8 cellular contexts compared by ENCODE assay signal in the genomic region with DNA sequence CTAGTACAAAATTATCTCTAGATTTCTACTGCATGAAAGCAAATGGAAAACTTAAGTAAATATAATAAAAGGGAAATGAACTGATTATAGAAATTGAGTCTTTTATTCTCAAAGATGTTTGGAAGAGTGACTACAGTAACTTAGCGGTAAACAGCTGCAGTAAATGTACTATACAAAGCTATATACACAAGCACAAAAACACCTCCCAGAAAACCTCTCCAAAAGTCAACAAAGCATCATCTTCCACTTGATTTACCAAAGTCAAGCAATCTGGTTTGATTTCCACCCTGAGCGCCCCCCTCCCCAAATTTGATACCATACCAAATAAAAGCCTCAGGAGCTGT. TPM values are rescaled to one million over a fixed set of nuclear protein-coding genes. Genes with fewer than 3 reads are reported as not detected.
DNase-seq lines count a peak whose midpoint lies in the region; ATAC-seq and TF ChIP-seq lines count a peak whose summit lies in the region.

No MANE protein-coding gene starts in this region.

- peaks cover 29% of the 10 kb centered on the region for H3K4me1 ChIP-seq in ACC112 (ENCODE audit: control insufficient read depth, insufficient read depth, low read length, unreplicated experiment)
- H3K4me1 ChIP-seq in iPS-20b (ENCODE audit: insufficient read depth, low read length): peaks cover 13% of the 10 kb centered on the region

- no peaks in the 10 kb centered on the region for H3K27me3 ChIP-seq in ACC112 (ENCODE audit: insufficient read depth, low read length)
- no peaks in the 10 kb centered on the region for H3K27me3 ChIP-seq in iPS-20b (ENCODE audit: insufficient read depth, low read length)

- DNase-seq in HFF-Myc (ENCODE audit: extremely low read depth, low read depth): no peak
- no peak for DNase-seq in WTC11 (ENCODE audit: low spot score)
- DNase-seq in effector CD4-positive, alpha-beta T cell: no peak
- DNase-seq in NK-92 (lab: John Stamatoyannopoulos, UW; ENCODE audit: unreplicated experiment): no peak
- no peak for DNase-seq in 8988T
- no peak for DNase-seq in GM19238 (ENCODE audit: insufficient read length, low spot score)

- peaks cover 72% of the 10 kb centered on the region for H3K79me2 ChIP-seq in ACC112 (ENCODE audit: control insufficient read depth, insufficient read depth, low read length, unreplicated experiment)

- H3K9me3 ChIP-seq in iPS-20b (ENCODE audit: insufficient read depth, low read depth, low read length): no peaks in the 10 kb centered on the region

- peak overlapping the region; percentile 53; the same call in 1 of the 2 replicates for H3K27ac Mint-ChIP-seq in WTC11

- no peak for ATAC-seq in WTC11

- H3K27ac ChIP-seq in ACC112 (ENCODE audit: low read depth, low read length) (peak overlapping the region; percentile 86; the same call in 1 of the 2 replicates), iPS-20b (ENCODE audit: low read length) (no peak overlapping the region)

- no peak overlapping the region; the same call in 1 of the 2 replicates for H3K9ac ChIP-seq in iPS-20b (ENCODE audit: low read depth, low read length)

- no peaks in the 10 kb centered on the region; the same call in 1 of the 2 replicates for H3K9me3 Mint-ChIP-seq in WTC11

- H3K36me3 Mint-ChIP-seq in WTC11: no peaks in the 10 kb centered on the region

- CTCF ChIA-PET in WTC11 (lab: Charles Lee): interaction anchor here (1.0 kb wide), 1 partner anchor 78 kb away, joined by 4 read pairs; no protein-coding TSS in a partner anchor

- peaks cover 18% of the 10 kb centered on the region for H3K4me1 Mint-ChIP-seq in WTC11

- H2AFZ ChIP-seq in ACC112 (ENCODE audit: low read length, unreplicated experiment): no peak overlapping the region

- H3K36me3 ChIP-seq in ACC112 (ENCODE audit: insufficient read depth, low read length) (peaks cover 17% of the 10 kb centered on the region), iPS-20b (ENCODE audit: insufficient read depth, low read depth, low read length) (peaks cover 4% of the 10 kb centered on the region; the same call in 1 of the 2 replicates)

- peaks cover 4% of the 10 kb centered on the region; the same call in 1 of the 2 replicates for H3K27me3 Mint-ChIP-seq in WTC11 (ENCODE audit: low read depth)

- no peak for TF ChIP-seq CTCF in HFF-Myc (IDR thresholded peaks at IDR 0.05; ENCODE audit: low read depth, low read length, missing control alignments)
- no peak for TF ChIP-seq CTCF in WTC11 (IDR thresholded peaks at IDR 0.05)

- peak overlapping the region; percentile 29; the same call in 1 of the 2 replicates for H3K4me3 Mint-ChIP-seq in WTC11

- peak overlapping the region; percentile 93 for H3K4me3 ChIP-seq in ACC112 (ENCODE audit: low read depth, low read length)
- peak overlapping the region; percentile 74 for H3K4me3 ChIP-seq in HFF-Myc (replicated peaks; ENCODE audit: low read depth, low read length)
- H3K4me3 ChIP-seq in iPS-20b (ENCODE audit: low read length): peak overlapping the region; percentile 76

- POLR2A ChIA-PET in WTC11 (lab: Charles Lee): no interaction called here

TF ChIP-seq in WTC11, 78 proteins besides CTCF, POLR2A, EP300 and RAD21 (continues in another document):
- no peak for TF ChIP-seq NFE2L1 (CRISPR knock-in tag; IDR thresholded peaks at IDR 0.05)
- TF ChIP-seq, protein P1, sequence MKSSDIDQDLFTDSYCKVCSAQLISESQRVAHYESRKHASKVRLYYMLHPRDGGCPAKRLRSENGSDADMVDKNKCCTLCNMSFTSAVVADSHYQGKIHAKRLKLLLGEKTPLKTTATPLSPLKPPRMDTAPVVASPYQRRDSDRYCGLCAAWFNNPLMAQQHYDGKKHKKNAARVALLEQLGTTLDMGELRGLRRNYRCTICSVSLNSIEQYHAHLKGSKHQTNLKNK (CRISPR knock-in tag; IDR thresholded peaks at IDR 0.05): no peak
- TF ChIP-seq, protein P2, sequence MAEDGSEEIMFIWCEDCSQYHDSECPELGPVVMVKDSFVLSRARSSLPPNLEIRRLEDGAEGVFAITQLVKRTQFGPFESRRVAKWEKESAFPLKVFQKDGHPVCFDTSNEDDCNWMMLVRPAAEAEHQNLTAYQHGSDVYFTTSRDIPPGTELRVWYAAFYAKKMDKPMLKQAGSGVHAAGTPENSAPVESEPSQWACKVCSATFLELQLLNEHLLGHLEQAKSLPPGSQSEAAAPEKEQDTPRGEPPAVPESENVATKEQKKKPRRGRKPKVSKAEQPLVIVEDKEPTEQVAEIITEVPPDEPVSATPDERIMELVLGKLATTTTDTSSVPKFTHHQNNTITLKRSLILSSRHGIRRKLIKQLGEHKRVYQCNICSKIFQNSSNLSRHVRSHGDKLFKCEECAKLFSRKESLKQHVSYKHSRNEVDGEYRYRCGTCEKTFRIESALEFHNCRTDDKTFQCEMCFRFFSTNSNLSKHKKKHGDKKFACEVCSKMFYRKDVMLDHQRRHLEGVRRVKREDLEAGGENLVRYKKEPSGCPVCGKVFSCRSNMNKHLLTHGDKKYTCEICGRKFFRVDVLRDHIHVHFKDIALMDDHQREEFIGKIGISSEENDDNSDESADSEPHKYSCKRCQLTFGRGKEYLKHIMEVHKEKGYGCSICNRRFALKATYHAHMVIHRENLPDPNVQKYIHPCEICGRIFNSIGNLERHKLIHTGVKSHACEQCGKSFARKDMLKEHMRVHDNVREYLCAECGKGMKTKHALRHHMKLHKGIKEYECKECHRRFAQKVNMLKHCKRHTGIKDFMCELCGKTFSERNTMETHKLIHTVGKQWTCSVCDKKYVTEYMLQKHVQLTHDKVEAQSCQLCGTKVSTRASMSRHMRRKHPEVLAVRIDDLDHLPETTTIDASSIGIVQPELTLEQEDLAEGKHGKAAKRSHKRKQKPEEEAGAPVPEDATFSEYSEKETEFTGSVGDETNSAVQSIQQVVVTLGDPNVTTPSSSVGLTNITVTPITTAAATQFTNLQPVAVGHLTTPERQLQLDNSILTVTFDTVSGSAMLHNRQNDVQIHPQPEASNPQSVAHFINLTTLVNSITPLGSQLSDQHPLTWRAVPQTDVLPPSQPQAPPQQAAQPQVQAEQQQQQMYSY (CRISPR knock-in tag; IDR thresholded peaks at IDR 0.05): no peak
- TF ChIP-seq GABPB1 (CRISPR knock-in tag; IDR thresholded peaks at IDR 0.05): no peak
- TF ChIP-seq SMAD4 (CRISPR knock-in tag; IDR thresholded peaks at IDR 0.05): no peak
- TF ChIP-seq CREB1 (CRISPR knock-in tag; IDR thresholded peaks at IDR 0.05): no peak
- no peak for TF ChIP-seq NR3C1 (CRISPR knock-in tag; conservative IDR thresholded peaks at IDR 0.05; ENCODE audit: low read depth)
- no peak for TF ChIP-seq PRRX2 (CRISPR knock-in tag; IDR thresholded peaks at IDR 0.05)
- TF ChIP-seq, protein P3, sequence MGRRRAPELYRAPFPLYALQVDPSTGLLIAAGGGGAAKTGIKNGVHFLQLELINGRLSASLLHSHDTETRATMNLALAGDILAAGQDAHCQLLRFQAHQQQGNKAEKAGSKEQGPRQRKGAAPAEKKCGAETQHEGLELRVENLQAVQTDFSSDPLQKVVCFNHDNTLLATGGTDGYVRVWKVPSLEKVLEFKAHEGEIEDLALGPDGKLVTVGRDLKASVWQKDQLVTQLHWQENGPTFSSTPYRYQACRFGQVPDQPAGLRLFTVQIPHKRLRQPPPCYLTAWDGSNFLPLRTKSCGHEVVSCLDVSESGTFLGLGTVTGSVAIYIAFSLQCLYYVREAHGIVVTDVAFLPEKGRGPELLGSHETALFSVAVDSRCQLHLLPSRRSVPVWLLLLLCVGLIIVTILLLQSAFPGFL (CRISPR knock-in tag; IDR thresholded peaks at IDR 0.05; ENCODE audit: borderline replicate concordance): no peak
- TF ChIP-seq SMAD3 (CRISPR knock-in tag; IDR thresholded peaks at IDR 0.05; ENCODE audit: borderline replicate concordance): no peak
- TF ChIP-seq FOXK1 (CRISPR knock-in tag; IDR thresholded peaks at IDR 0.05): no peak
- TF ChIP-seq ELF4 (CRISPR knock-in tag; IDR thresholded peaks at IDR 0.05; ENCODE audit: low read depth): no peak
- TF ChIP-seq, protein P4, sequence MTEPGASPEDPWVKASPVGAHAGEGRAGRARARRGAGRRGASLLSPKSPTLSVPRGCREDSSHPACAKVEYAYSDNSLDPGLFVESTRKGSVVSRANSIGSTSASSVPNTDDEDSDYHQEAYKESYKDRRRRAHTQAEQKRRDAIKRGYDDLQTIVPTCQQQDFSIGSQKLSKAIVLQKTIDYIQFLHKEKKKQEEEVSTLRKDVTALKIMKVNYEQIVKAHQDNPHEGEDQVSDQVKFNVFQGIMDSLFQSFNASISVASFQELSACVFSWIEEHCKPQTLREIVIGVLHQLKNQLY (CRISPR knock-in tag; IDR thresholded peaks at IDR 0.05): no peak
- TF ChIP-seq, protein P5, sequence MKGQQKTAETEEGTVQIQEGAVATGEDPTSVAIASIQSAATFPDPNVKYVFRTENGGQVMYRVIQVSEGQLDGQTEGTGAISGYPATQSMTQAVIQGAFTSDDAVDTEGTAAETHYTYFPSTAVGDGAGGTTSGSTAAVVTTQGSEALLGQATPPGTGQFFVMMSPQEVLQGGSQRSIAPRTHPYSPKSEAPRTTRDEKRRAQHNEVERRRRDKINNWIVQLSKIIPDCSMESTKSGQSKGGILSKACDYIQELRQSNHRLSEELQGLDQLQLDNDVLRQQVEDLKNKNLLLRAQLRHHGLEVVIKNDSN (CRISPR knock-in tag; IDR thresholded peaks at IDR 0.05): no peak
- TF ChIP-seq, protein P6, sequence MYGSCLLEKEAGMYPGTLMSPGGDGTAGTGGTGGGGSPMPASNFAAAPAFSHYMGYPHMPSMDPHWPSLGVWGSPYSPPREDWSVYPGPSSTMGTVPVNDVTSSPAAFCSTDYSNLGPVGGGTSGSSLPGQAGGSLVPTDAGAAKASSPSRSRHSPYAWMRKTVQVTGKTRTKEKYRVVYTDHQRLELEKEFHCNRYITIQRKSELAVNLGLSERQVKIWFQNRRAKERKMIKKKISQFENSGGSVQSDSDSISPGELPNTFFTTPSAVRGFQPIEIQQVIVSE (CRISPR knock-in tag; IDR thresholded peaks at IDR 0.05; ENCODE audit: borderline replicate concordance): no peak
- TF ChIP-seq, protein P7, sequence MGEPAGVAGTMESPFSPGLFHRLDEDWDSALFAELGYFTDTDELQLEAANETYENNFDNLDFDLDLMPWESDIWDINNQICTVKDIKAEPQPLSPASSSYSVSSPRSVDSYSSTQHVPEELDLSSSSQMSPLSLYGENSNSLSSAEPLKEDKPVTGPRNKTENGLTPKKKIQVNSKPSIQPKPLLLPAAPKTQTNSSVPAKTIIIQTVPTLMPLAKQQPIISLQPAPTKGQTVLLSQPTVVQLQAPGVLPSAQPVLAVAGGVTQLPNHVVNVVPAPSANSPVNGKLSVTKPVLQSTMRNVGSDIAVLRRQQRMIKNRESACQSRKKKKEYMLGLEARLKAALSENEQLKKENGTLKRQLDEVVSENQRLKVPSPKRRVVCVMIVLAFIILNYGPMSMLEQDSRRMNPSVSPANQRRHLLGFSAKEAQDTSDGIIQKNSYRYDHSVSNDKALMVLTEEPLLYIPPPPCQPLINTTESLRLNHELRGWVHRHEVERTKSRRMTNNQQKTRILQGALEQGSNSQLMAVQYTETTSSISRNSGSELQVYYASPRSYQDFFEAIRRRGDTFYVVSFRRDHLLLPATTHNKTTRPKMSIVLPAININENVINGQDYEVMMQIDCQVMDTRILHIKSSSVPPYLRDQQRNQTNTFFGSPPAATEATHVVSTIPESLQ (CRISPR knock-in tag; IDR thresholded peaks at IDR 0.05): no peak

RNA-seq across cellular contexts. Expression of a gene that starts 2.7 kb away (rescaled TPM):
- total RNA-seq in WTC11 (2021): 9.5 to 11.9 TPM (median 10.1 TPM) in 3 replicates
